10 cellular contexts compared by ENCODE assay signal in the genomic region with DNA sequence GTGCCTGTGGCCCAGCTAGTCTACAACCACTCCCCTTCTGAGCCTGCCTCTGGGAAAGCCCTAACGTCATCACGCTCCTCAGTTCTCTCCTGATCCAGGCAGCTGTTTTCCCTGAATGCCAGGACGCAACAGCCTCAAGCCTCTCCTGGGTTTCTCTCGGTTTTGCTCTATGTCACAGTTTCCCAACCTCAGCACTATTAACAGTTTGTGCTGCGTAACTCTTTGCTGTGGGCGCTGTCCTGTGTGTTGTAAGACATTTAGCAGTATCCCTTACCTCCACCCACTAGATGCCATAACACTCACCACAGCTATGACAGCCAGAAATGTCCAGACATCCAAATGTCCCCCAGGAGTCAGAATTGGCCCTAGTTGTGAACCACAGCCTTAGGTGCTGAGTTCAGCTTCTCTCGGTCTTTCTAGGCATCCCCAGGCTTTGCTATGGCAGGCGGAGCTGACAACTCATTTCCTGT.
DNase-seq lines count a peak whose midpoint lies in the region; ATAC-seq, FAIRE-seq and TF ChIP-seq lines count a peak whose summit lies in the region.
"Had no signal": no experiment of that assay in that cellular context is flagged by ENCODE, and none has a peak within 500 bp of the region (broad histone marks: within the 10 kb centered on the region; RNA-seq: fewer than 3 reads in every experiment).

No MANE protein-coding gene starts in this region.

- TF ChIP-seq CTCF in body of pancreas (IDR thresholded peaks at IDR 0.05) = no peak

- H3K27ac ChIP-seq in body of pancreas = no peak overlapping the region
- no peak overlapping the region for H3K27ac ChIP-seq in mesenchymal stem cell (ENCODE audit: low read length, poor library complexity, severe bottlenecking)

- H2BK5ac ChIP-seq in mesenchymal stem cell (ENCODE audit: low read depth, low read length, poor library complexity, severe bottlenecking) = no peak overlapping the region

- no peak overlapping the region for H2AK5ac ChIP-seq in mesenchymal stem cell (ENCODE audit: low read length, severe bottlenecking)

- no peak overlapping the region for H4K8ac ChIP-seq in mesenchymal stem cell (ENCODE audit: low read length)

- no peaks in the 10 kb centered on the region for H3K79me1 ChIP-seq in mesenchymal stem cell (replicated peaks; ENCODE audit: low read length, poor library complexity, severe bottlenecking)

- no peak overlapping the region for H3K9ac ChIP-seq in mesenchymal stem cell (ENCODE audit: low read length)

- H3K4me2 ChIP-seq in mesenchymal stem cell (ENCODE audit: low read length, poor library complexity, severe bottlenecking) = no peak overlapping the region

- no peak overlapping the region for H3K23ac ChIP-seq in mesenchymal stem cell (ENCODE audit: low read length in 2 of 2)

- H2BK120ac ChIP-seq in mesenchymal stem cell (ENCODE audit: low read depth, low read length) = no peak overlapping the region

- FAIRE-seq in urothelium cell line (lab: Jason Lieb, UNC) (peak; percentile 62), GM12891 (lab: Jason Lieb, UNC) (no peak)

- H2BK12ac ChIP-seq in mesenchymal stem cell (ENCODE audit: low read length in 2 of 2) = no peak overlapping the region

- intact Hi-C loops in Right ventricle myocardium inferior (cut with DNase I) = no loop called here
- intact Hi-C loops in cardiac septum (cut with DNase I) = loop anchor here (10.0 kb wide), 1 partner anchor 110 kb away; no protein-coding TSS in a partner anchor
- intact Hi-C loops in body of pancreas (cut with DNase I) = no loop called here

- H3K4ac ChIP-seq in mesenchymal stem cell (ENCODE audit: low read depth in 1 of 2, low read length in 2 of 2) = no peak overlapping the region

- no peaks in the 10 kb centered on the region for H3K36me3 ChIP-seq in body of pancreas (replicated peaks in 1 of 2; ENCODE audit: insufficient read depth in 1 of 2, low read depth in 2 of 2)
- H3K36me3 ChIP-seq in mesenchymal stem cell (ENCODE audit: control insufficient read depth in 1 of 2, insufficient read depth in 2 of 2, low read depth in 1 of 2, low read length in 2 of 2) = no peaks in the 10 kb centered on the region

- no peak overlapping the region for H2BK15ac ChIP-seq in mesenchymal stem cell (ENCODE audit: low read depth, poor library complexity, severe bottlenecking)

- H3K9me3 ChIP-seq in body of pancreas (no peaks in the 10 kb centered on the region), mesenchymal stem cell (ENCODE audit: control insufficient read depth, low read length) (no peaks in the 10 kb centered on the region)

- DNase-seq in Right ventricle myocardium inferior (ENCODE audit: missing footprints) (peak; percentile 53), cardiac septum (ENCODE audit: low spot score) (no peak), body of pancreas (peak in 2 of 4 donors; percentile 8 to 27), mesenchymal stem cell (peak; percentile 23), urothelium cell line (ENCODE audit: low spot score) (peak; percentile 14), T-helper 1 cell (no peak), GM12891 (ENCODE audit: insufficient read length, low spot score) (no peak)
- DNase-seq: activated naive CD4-positive, alpha-beta T cell; DMS79 treated with DMSO at 0.1 percent for 48 hours had no signal

- H3K14ac ChIP-seq in mesenchymal stem cell (ENCODE audit: low read length in 2 of 2) = no peak overlapping the region

- H3K4me3 ChIP-seq in body of pancreas (no peak overlapping the region), mesenchymal stem cell (ENCODE audit: insufficient read depth in 1 of 2, low read depth in 1 of 2, low read length in 2 of 2) (peak overlapping the region in 1 of 2 experiments; percentile 13)

- no peak for TF ChIP-seq POLR2A in body of pancreas (IDR thresholded peaks at IDR 0.05)
- TF ChIP-seq POLR2A in GM12891 (IDR thresholded peaks at IDR 0.05; ENCODE audit: low read depth, low read length) = no peak

- peaks cover 17% of the 10 kb centered on the region for H3K4me1 ChIP-seq in body of pancreas
- H3K4me1 ChIP-seq in mesenchymal stem cell (ENCODE audit: control insufficient read depth, insufficient read depth, low read depth, low read length) = no peaks in the 10 kb centered on the region

- H3K27me3 ChIP-seq in body of pancreas (peaks cover 0 to 5% of the 10 kb centered on the region in 2 donors), mesenchymal stem cell (ENCODE audit: control insufficient read depth in 1 of 2, insufficient read depth in 1 of 2, low read length in 2 of 2) (peaks cover 7 to 18% of the 10 kb centered on the region in 2 experiments)

- no peak overlapping the region for H3K18ac ChIP-seq in mesenchymal stem cell (ENCODE audit: low read depth in 1 of 2, low read length in 2 of 2)

- peak; percentile 93 for ATAC-seq in Right ventricle myocardium inferior
- peak; percentile 52 for ATAC-seq in body of pancreas
- no peak for ATAC-seq in GM19324 (IDR thresholded peaks at IDR 0.05; ENCODE audit: low FRiP score, unreplicated experiment)

- no peak overlapping the region for H2AFZ ChIP-seq in mesenchymal stem cell (ENCODE audit: low read depth, low read length)

- 74 to 77% methylated on average over 8 of the region's 8 CpGs for WGBS in body of pancreas, 2 donors
- WGBS in mesenchymal stem cell = 70% methylated on average over 8 of the region's 8 CpGs

- H4K91ac ChIP-seq in mesenchymal stem cell (ENCODE audit: low read length) = no peak overlapping the region

TF ChIP-seq in GM12891, 5 proteins besides CTCF, POLR2A, EP300 and RAD21:
- TF ChIP-seq SPI1 (IDR thresholded peaks at IDR 0.05; ENCODE audit: low read depth, low read length) (no peak), POLR2AphosphoS5 (IDR thresholded peaks at IDR 0.05; ENCODE audit: low read depth, low read length) (no peak), TAF1 (IDR thresholded peaks at IDR 0.05; ENCODE audit: low read depth, low read length) (no peak), POU2F2 (IDR thresholded peaks at IDR 0.05; ENCODE audit: low read depth, low read length) (no peak), PAX5 (IDR thresholded peaks at IDR 0.05; ENCODE audit: insufficient read depth, low read length, severe bottlenecking) (no peak)
TF ChIP-seq in GM12891: peak in this region for 0.

Comparison
In these comparisons a context has a peak if more than half of its experiments do, and no peak if none do; other contexts are left out.
1. DNase-seq: peak in Right ventricle myocardium inferior (single experiment), mesenchymal stem cell (single experiment) and urothelium cell line (single experiment); none in cardiac septum (single experiment), T-helper 1 cell (0 of 5) and GM12891 (single experiment).